ENCODE assay signal across 10 cellular contexts in genomic region chr4:139872274-139872673, GRCh38.
DNase-seq lines count a peak whose midpoint lies in the region; ATAC-seq, FAIRE-seq and TF ChIP-seq lines count a peak whose summit lies in the region.
"Had no signal": no experiment of that assay in that cellular context is flagged by ENCODE, and none has a peak within 500 bp of the region (broad histone marks: within the 10 kb centered on the region; RNA-seq: fewer than 3 reads in every experiment).

No MANE protein-coding gene starts in this region.

- FAIRE-seq in bronchial epithelial cell (lab: Jason Lieb, UNC): peak; percentile 64
- FAIRE-seq: GM12891 had no signal

- H3K27me3 ChIP-seq in bronchial epithelial cell (ENCODE audit: control insufficient read depth, insufficient read depth, low read length): no peaks in the 10 kb centered on the region

- ATAC-seq in natural killer cell (peak; percentile 70 to 83 (median 83)), HG03108 (IDR thresholded peaks at IDR 0.05; ENCODE audit: unreplicated experiment) (no peak), HG03457 (IDR thresholded peaks at IDR 0.05; ENCODE audit: unreplicated experiment) (no peak)

- TF ChIP-seq CTCF in NB4 (IDR thresholded peaks at IDR 0.05; ENCODE audit: low read depth, low read length) (no peak), bronchial epithelial cell (IDR thresholded peaks at IDR 0.05; ENCODE audit: insufficient read depth, low read length, severe bottlenecking) (no peak), natural killer cell (IDR thresholded peaks at IDR 0.05) (no peak)

- intact Hi-C loops in natural killer cell (cut with micrococcal nuclease): no loop called here

- peaks cover 24 to 28% of the 10 kb centered on the region in 2 donors for H3K4me1 Mint-ChIP-seq in natural killer cell

- H3K9me3 Mint-ChIP-seq in natural killer cell: no peaks in the 10 kb centered on the region

- TF ChIP-seq POLR2A in NB4 (IDR thresholded peaks at IDR 0.05; ENCODE audit: extremely low read depth, insufficient read length): no peak

- H3K36me3 Mint-ChIP-seq in natural killer cell: no peaks in the 10 kb centered on the region

- H3K27me3 Mint-ChIP-seq in natural killer cell (ENCODE audit: low read depth in 2 of 2): peaks cover 0 to 2% of the 10 kb centered on the region in 2 donors

- no peak overlapping the region for H3K4me3 Mint-ChIP-seq in natural killer cell
- H3K4me3 Mint-ChIP-seq: memory B cell had no signal

- H3K36me3 ChIP-seq in bronchial epithelial cell (ENCODE audit: control insufficient read depth, insufficient read depth, low read length): no peaks in the 10 kb centered on the region

- no peak overlapping the region for H3K4me3 ChIP-seq in NB4 (ENCODE audit: low read depth, low read length)
- H3K4me3 ChIP-seq in bronchial epithelial cell (ENCODE audit: low read depth, low read length): no peak overlapping the region

- H3K27ac Mint-ChIP-seq in natural killer cell: peak overlapping the region in 1 of 2 donors; percentile 58
- H3K27ac Mint-ChIP-seq: memory B cell had no signal

- DNase-seq in EH (ENCODE audit: low read depth) (peak; percentile 89), NB4 (ENCODE audit: low read depth) (peak; percentile 92), bronchial epithelial cell (ENCODE audit: low read depth) (peak; percentile 99), natural killer cell (no peak), NCI-H187 (lab: John Stamatoyannopoulos, UW) (no peak), HuH-7 (ENCODE audit: low spot score) (no peak)

Comparison
In these comparisons a context has a peak if more than half of its experiments do, and no peak if none do; other contexts are left out.
1. DNase-seq: peak in EH (single experiment), NB4 (single experiment) and bronchial epithelial cell (single experiment); none in natural killer cell (single experiment), NCI-H187 (0 of 2) and HuH-7 (single experiment).
2. ATAC-seq: peak in natural killer cell (3 of 3); none in HG03108 (single experiment) and HG03457 (single experiment).